ENCODE assay signal across 1 cellular context in the genomic region with DNA sequence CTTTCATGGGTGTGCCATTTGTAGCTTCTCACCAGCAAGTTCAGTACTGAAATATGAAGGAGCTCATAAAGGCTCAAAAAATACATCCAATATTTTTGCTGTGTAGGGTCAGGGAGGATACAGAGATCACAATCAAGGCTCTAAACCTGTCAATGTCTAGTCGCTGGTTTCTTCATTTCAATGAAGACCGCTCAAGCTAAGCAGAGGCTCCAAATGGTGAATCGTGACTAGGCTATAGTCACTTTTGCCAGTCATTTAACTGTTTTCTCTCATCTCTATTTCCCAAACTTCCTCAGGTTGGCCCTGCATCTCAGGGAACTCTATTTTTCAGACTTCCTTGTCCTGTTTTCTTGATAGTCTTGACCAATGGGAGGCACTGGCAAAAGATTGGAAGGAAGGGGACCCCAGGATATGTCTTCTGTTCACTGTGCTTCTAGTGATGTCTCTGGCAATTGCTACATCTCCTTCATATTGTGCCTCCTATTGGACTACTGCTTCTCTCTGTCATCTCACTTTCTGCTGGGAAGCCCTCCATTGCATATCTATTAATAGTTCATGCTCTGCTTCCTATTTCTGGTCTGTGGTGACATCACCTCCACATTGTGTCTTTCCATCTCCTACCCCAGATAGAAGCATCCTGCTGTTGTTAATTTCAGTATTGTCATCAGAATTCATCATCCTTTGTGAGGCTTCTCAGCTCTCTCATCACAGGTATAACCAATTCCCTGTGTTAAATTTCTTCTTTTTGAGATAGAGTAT.
TF ChIP-seq lines count a peak whose summit lies in the region.

No MANE protein-coding gene starts in this region.

TF ChIP-seq in K562, 482 proteins besides CTCF, POLR2A, EP300 and RAD21 (continued from another document and continues in another):
- TF ChIP-seq, protein P1, sequence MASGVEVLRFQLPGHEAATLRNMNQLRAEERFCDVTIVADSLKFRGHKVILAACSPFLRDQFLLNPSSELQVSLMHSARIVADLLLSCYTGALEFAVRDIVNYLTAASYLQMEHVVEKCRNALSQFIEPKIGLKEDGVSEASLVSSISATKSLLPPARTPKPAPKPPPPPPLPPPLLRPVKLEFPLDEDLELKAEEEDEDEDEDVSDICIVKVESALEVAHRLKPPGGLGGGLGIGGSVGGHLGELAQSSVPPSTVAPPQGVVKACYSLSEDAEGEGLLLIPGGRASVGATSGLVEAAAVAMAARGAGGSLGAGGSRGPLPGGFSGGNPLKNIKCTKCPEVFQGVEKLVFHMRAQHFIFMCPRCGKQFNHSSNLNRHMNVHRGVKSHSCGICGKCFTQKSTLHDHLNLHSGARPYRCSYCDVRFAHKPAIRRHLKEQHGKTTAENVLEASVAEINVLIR (CRISPR knock-in tag; IDR thresholded peaks at IDR 0.05): no peak
- TF ChIP-seq MCM5 (IDR thresholded peaks at IDR 0.05; ENCODE audit: low read depth) (no peak), KAT7 (CRISPR knock-in tag; IDR thresholded peaks at IDR 0.05; ENCODE audit: borderline replicate concordance) (no peak), ETV5 (CRISPR knock-in tag; IDR thresholded peaks at IDR 0.05; ENCODE audit: low read depth) (no peak), SMAD1 (IDR thresholded peaks at IDR 0.05; ENCODE audit: low read depth, low read length, partially characterized antibody) (no peak), MCM2 (IDR thresholded peaks at IDR 0.05; ENCODE audit: low read depth) (no peak), MXI1 (IDR thresholded peaks at IDR 0.05; ENCODE audit: low read depth, low read length) (no peak), POU5F1 (IDR thresholded peaks at IDR 0.05; ENCODE audit: borderline replicate concordance, low read depth, low read length, partially characterized antibody) (no peak), CTBP1 (IDR thresholded peaks at IDR 0.05; ENCODE audit: borderline replicate concordance) (0 out of 2 replicates have a peak, but pooled peaks have one; percentile 18), PTBP1 (IDR thresholded peaks at IDR 0.05; ENCODE audit: low read depth, low read length) (no peak), TFAM (CRISPR knock-in tag; conservative IDR thresholded peaks at IDR 0.05) (no peak), ATF1 (CRISPR knock-in tag; IDR thresholded peaks at IDR 0.05) (no peak), ATF1 (tag; IDR thresholded peaks at IDR 0.05) (no peak), KDM4B (IDR thresholded peaks at IDR 0.05; ENCODE audit: borderline replicate concordance in 2 of 2, low read depth in 1 of 2) (no peak), ZNF780A (CRISPR knock-in tag; IDR thresholded peaks at IDR 0.05) (no peak), ZNF23 (CRISPR knock-in tag; IDR thresholded peaks at IDR 0.05) (no peak), ZZZ3 (IDR thresholded peaks at IDR 0.05) (no peak), CBX3 (IDR thresholded peaks at IDR 0.05; ENCODE audit: borderline replicate concordance in 1 of 2, low read length in 2 of 2) (no peak), SIN3A (IDR thresholded peaks at IDR 0.05; ENCODE audit: borderline replicate concordance in 2 of 2, control insufficient read depth in 1 of 2, low read depth in 2 of 2, low read length in 2 of 2) (no peak), ASH1L (IDR thresholded peaks at IDR 0.05; ENCODE audit: borderline replicate concordance, low read depth, partially characterized antibody) (no peak), MEF2D (tag; conservative IDR thresholded peaks at IDR 0.05; ENCODE audit: low read depth) (peak; percentile 92), PHF8 (IDR thresholded peaks at IDR 0.05; ENCODE audit: borderline replicate concordance, low read length) (no peak)
- TF ChIP-seq, protein P2, sequence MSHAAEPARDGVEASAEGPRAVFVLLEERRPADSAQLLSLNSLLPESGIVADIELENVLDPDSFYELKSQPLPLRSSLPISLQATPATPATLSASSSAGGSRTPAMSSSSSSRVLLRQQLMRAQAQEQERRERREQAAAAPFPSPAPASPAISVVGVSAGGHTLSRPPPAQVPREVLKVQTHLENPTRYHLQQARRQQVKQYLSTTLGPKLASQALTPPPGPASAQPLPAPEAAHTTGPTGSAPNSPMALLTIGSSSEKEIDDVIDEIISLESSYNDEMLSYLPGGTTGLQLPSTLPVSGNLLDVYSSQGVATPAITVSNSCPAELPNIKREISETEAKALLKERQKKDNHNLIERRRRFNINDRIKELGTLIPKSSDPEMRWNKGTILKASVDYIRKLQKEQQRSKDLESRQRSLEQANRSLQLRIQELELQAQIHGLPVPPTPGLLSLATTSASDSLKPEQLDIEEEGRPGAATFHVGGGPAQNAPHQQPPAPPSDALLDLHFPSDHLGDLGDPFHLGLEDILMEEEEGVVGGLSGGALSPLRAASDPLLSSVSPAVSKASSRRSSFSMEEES (CRISPR knock-in tag; IDR thresholded peaks at IDR 0.05): no peak
- TF ChIP-seq, protein P3, sequence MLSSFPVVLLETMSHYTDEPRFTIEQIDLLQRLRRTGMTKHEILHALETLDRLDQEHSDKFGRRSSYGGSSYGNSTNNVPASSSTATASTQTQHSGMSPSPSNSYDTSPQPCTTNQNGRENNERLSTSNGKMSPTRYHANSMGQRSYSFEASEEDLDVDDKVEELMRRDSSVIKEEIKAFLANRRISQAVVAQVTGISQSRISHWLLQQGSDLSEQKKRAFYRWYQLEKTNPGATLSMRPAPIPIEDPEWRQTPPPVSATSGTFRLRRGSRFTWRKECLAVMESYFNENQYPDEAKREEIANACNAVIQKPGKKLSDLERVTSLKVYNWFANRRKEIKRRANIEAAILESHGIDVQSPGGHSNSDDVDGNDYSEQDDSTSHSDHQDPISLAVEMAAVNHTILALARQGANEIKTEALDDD (IDR thresholded peaks at IDR 0.05): peak; percentile 25; the same call in 1 of the 2 replicates
- TF ChIP-seq, protein P4, sequence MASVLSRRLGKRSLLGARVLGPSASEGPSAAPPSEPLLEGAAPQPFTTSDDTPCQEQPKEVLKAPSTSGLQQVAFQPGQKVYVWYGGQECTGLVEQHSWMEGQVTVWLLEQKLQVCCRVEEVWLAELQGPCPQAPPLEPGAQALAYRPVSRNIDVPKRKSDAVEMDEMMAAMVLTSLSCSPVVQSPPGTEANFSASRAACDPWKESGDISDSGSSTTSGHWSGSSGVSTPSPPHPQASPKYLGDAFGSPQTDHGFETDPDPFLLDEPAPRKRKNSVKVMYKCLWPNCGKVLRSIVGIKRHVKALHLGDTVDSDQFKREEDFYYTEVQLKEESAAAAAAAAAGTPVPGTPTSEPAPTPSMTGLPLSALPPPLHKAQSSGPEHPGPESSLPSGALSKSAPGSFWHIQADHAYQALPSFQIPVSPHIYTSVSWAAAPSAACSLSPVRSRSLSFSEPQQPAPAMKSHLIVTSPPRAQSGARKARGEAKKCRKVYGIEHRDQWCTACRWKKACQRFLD (CRISPR knock-in tag; IDR thresholded peaks at IDR 0.05): no peak
- TF ChIP-seq, protein P5, sequence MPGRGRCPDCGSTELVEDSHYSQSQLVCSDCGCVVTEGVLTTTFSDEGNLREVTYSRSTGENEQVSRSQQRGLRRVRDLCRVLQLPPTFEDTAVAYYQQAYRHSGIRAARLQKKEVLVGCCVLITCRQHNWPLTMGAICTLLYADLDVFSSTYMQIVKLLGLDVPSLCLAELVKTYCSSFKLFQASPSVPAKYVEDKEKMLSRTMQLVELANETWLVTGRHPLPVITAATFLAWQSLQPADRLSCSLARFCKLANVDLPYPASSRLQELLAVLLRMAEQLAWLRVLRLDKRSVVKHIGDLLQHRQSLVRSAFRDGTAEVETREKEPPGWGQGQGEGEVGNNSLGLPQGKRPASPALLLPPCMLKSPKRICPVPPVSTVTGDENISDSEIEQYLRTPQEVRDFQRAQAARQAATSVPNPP (IDR thresholded peaks at IDR 0.05; ENCODE audit: borderline replicate concordance, insufficient read depth, insufficient read length): no peak
- TF ChIP-seq, protein P6, sequence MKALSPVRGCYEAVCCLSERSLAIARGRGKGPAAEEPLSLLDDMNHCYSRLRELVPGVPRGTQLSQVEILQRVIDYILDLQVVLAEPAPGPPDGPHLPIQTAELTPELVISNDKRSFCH (CRISPR knock-in tag; IDR thresholded peaks at IDR 0.05): no peak
- TF ChIP-seq, protein P6 (tag; IDR thresholded peaks at IDR 0.05): no peak
- TF ChIP-seq, protein P7, sequence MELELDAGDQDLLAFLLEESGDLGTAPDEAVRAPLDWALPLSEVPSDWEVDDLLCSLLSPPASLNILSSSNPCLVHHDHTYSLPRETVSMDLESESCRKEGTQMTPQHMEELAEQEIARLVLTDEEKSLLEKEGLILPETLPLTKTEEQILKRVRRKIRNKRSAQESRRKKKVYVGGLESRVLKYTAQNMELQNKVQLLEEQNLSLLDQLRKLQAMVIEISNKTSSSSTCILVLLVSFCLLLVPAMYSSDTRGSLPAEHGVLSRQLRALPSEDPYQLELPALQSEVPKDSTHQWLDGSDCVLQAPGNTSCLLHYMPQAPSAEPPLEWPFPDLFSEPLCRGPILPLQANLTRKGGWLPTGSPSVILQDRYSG (tag; conservative IDR thresholded peaks at IDR 0.05; ENCODE audit: low read depth): no peak
- TF ChIP-seq, protein P8, sequence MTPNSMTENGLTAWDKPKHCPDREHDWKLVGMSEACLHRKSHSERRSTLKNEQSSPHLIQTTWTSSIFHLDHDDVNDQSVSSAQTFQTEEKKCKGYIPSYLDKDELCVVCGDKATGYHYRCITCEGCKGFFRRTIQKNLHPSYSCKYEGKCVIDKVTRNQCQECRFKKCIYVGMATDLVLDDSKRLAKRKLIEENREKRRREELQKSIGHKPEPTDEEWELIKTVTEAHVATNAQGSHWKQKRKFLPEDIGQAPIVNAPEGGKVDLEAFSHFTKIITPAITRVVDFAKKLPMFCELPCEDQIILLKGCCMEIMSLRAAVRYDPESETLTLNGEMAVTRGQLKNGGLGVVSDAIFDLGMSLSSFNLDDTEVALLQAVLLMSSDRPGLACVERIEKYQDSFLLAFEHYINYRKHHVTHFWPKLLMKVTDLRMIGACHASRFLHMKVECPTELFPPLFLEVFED (CRISPR knock-in tag; conservative IDR thresholded peaks at IDR 0.05): no peak
- TF ChIP-seq, protein P9, sequence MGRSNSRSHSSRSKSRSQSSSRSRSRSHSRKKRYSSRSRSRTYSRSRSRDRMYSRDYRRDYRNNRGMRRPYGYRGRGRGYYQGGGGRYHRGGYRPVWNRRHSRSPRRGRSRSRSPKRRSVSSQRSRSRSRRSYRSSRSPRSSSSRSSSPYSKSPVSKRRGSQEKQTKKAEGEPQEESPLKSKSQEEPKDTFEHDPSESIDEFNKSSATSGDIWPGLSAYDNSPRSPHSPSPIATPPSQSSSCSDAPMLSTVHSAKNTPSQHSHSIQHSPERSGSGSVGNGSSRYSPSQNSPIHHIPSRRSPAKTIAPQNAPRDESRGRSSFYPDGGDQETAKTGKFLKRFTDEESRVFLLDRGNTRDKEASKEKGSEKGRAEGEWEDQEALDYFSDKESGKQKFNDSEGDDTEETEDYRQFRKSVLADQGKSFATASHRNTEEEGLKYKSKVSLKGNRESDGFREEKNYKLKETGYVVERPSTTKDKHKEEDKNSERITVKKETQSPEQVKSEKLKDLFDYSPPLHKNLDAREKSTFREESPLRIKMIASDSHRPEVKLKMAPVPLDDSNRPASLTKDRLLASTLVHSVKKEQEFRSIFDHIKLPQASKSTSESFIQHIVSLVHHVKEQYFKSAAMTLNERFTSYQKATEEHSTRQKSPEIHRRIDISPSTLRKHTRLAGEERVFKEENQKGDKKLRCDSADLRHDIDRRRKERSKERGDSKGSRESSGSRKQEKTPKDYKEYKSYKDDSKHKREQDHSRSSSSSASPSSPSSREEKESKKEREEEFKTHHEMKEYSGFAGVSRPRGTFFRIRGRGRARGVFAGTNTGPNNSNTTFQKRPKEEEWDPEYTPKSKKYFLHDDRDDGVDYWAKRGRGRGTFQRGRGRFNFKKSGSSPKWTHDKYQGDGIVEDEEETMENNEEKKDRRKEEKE (IDR thresholded peaks at IDR 0.05; ENCODE audit: borderline replicate concordance in 1 of 2, control insufficient read depth in 1 of 2, low read depth in 2 of 2, low read length in 1 of 2): no peak
- TF ChIP-seq, protein P10, sequence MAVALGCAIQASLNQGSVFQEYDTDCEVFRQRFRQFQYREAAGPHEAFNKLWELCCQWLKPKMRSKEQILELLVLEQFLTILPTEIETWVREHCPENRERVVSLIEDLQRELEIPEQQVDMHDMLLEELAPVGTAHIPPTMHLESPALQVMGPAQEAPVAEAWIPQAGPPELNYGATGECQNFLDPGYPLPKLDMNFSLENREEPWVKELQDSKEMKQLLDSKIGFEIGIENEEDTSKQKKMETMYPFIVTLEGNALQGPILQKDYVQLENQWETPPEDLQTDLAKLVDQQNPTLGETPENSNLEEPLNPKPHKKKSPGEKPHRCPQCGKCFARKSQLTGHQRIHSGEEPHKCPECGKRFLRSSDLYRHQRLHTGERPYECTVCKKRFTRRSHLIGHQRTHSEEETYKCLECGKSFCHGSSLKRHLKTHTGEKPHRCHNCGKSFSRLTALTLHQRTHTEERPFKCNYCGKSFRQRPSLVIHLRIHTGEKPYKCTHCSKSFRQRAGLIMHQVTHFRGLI (CRISPR knock-in tag; IDR thresholded peaks at IDR 0.05): no peak
- TF ChIP-seq, protein P11, sequence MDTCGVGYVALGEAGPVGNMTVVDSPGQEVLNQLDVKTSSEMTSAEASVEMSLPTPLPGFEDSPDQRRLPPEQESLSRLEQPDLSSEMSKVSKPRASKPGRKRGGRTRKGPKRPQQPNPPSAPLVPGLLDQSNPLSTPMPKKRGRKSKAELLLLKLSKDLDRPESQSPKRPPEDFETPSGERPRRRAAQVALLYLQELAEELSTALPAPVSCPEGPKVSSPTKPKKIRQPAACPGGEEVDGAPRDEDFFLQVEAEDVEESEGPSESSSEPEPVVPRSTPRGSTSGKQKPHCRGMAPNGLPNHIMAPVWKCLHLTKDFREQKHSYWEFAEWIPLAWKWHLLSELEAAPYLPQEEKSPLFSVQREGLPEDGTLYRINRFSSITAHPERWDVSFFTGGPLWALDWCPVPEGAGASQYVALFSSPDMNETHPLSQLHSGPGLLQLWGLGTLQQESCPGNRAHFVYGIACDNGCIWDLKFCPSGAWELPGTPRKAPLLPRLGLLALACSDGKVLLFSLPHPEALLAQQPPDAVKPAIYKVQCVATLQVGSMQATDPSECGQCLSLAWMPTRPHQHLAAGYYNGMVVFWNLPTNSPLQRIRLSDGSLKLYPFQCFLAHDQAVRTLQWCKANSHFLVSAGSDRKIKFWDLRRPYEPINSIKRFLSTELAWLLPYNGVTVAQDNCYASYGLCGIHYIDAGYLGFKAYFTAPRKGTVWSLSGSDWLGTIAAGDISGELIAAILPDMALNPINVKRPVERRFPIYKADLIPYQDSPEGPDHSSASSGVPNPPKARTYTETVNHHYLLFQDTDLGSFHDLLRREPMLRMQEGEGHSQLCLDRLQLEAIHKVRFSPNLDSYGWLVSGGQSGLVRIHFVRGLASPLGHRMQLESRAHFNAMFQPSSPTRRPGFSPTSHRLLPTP (IDR thresholded peaks at IDR 0.05; ENCODE audit: borderline replicate concordance, extremely low read depth, insufficient read length): no peak
- TF ChIP-seq, protein P12, sequence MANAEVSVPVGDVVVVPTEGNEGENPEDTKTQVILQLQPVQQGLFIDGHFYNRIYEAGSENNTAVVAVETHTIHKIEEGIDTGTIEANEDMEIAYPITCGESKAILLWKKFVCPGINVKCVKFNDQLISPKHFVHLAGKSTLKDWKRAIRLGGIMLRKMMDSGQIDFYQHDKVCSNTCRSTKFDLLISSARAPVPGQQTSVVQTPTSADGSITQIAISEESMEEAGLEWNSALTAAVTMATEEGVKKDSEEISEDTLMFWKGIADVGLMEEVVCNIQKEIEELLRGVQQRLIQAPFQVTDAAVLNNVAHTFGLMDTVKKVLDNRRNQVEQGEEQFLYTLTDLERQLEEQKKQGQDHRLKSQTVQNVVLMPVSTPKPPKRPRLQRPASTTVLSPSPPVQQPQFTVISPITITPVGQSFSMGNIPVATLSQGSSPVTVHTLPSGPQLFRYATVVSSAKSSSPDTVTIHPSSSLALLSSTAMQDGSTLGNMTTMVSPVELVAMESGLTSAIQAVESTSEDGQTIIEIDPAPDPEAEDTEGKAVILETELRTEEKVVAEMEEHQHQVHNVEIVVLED (CRISPR knock-in tag; IDR thresholded peaks at IDR 0.05): no peak
